1 cellular context compared by ENCODE assay signal in genomic region chr1:244998717-244999346, GRCh38.
TF ChIP-seq lines count a peak whose summit lies in the region.

No MANE protein-coding gene starts in this region.

TF ChIP-seq in K562, 482 proteins besides CTCF, POLR2A, EP300 and RAD21 (continued from another document):
- no peak for TF ChIP-seq NFIC (IDR thresholded peaks at IDR 0.05)
